In the genomic region with DNA sequence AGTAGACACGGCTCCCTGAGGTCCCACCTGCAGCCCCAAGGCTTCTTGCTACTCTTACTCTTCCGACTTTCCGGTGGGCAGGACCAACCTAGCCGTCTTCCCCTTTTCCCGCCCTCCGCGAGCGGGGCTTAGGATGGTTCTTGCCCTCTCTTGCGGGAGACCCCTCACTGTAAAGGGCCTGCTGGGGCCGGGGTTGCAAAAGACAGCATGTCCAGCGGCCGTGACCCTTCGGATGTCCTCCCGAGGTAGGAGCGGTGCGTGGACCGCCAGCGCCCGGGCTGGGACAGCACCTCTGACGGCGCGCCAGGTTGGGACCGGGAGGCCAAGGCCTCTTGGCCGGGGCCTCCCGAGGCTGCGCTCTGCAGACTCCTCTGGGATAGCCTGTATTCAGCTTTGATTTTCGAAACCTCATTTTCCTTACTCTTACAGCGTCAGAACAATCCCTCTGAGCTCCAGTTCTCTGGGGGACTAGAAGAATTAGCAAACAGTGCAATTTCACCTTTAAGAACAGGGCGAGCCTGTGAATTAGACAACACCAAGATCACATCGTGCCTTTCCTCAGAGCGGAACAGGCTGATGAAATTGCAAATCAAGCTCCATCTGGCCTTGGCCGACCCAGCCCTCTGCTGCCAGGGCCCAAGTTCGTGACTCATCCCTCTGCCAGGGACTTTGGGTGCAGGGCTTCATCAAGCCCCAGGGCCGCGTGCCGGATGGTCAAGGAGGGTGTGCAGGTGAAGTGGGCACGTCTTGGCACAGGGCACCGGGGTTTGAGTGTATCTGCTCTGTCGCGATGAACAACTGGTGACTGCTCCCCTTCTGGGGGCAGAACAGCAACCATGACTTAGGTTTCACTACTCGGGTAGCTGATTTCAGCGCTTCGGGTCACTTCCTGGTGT, we compare ENCODE assay signal across 8 cellular contexts. TPM values are rescaled to one million over a fixed set of nuclear protein-coding genes. Genes with fewer than 3 reads are reported as not detected.
A peak's percentile ranks its signal among the peaks of the same experiment; 100 is the strongest.
DNase-seq lines count a peak whose midpoint lies in the region; FAIRE-seq and TF ChIP-seq lines count a peak whose summit lies in the region.

No MANE protein-coding gene starts in this region.

- peak; percentile 72 for FAIRE-seq in GM12891 (lab: Jason Lieb, UNC)

- H3K27me3 ChIP-seq in KMS-11 (ENCODE audit: insufficient read depth, low read depth) (no peaks in the 10 kb centered on the region; the same call in 1 of the 2 replicates), dorsolateral prefrontal cortex (peaks cover 0 to 14% (median 0%) of the 10 kb centered on the region in 45 donors), mononuclear cell (ENCODE audit: insufficient read depth, low read length) (peaks cover 27% of the 10 kb centered on the region)

- H3K9me3 ChIP-seq in mononuclear cell (ENCODE audit: low read depth, low read length), result no peaks in the 10 kb centered on the region

- H2AFZ ChIP-seq in KMS-11 (ENCODE audit: low read depth), result peak overlapping the region; percentile 89

- peak overlapping the region; percentile 75 for H3K4me2 ChIP-seq in KMS-11

- H3K4me3 ChIP-seq in KMS-11 (IDR thresholded peaks at IDR 0.05; ENCODE audit: insufficient read depth, low read depth, low read length), result no peak overlapping the region
- peak overlapping the region; percentile 53 to 87 (median 70) for H3K4me3 ChIP-seq in dorsolateral prefrontal cortex
- H3K4me3 ChIP-seq in mononuclear cell (ENCODE audit: low read length), result peak overlapping the region; percentile 52

- peak; percentile 21 for DNase-seq in GM12891 (ENCODE audit: insufficient read length, low spot score)
- no peak for DNase-seq in dorsolateral prefrontal cortex
- no peak for DNase-seq in DMS79 treated with DMSO at 0.1 percent for 48 hours (lab: John Stamatoyannopoulos, UW)
- DNase-seq in NCI-H1417 treated with DMSO at 0.1 percent for 48 hours (lab: John Stamatoyannopoulos, UW), result no peak
- no peak for DNase-seq in NCI-H69 (lab: John Stamatoyannopoulos, UW)
- no peak for DNase-seq in NCI-H2196 (lab: John Stamatoyannopoulos, UW; ENCODE audit: unreplicated experiment)

- H3K9ac ChIP-seq in KMS-11, result peak overlapping the region; percentile 44; the same call in 1 of the 2 replicates

- H3K27ac ChIP-seq in KMS-11 (no peak overlapping the region), dorsolateral prefrontal cortex (peak overlapping the region in 1 of 59 donors; percentile 28)

- TF ChIP-seq CTCF in KMS-11 (conservative IDR thresholded peaks at IDR 0.05; ENCODE audit: low read depth, low read length) (no peak), dorsolateral prefrontal cortex (IDR thresholded peaks at IDR 0.05 in 54 of 56, conservative IDR thresholded peaks at IDR 0.05 in 2 of 56; ENCODE audit: low read depth in 1 of 56, partially characterized antibody in 56 of 56) (no peak)

- no peaks in the 10 kb centered on the region for H3K79me2 ChIP-seq in KMS-11 (ENCODE audit: insufficient read depth, low read depth)

- H3K4me1 ChIP-seq in KMS-11 (ENCODE audit: low read depth, poor library complexity, severe bottlenecking) (peaks cover 3% of the 10 kb centered on the region), mononuclear cell (ENCODE audit: insufficient read depth, low read length) (peaks cover 15% of the 10 kb centered on the region)

- no peak for TF ChIP-seq POLR2A in GM12891 (IDR thresholded peaks at IDR 0.05; ENCODE audit: low read depth, low read length)

- H4K20me1 ChIP-seq in KMS-11 (ENCODE audit: insufficient read depth), result no peaks in the 10 kb centered on the region

- no peaks in the 10 kb centered on the region for H3K36me3 ChIP-seq in KMS-11 (ENCODE audit: insufficient read depth)

- intact Hi-C loops in dorsolateral prefrontal cortex (cut with DNase I), result no loop called here

TF ChIP-seq in GM12891, 5 proteins besides CTCF, POLR2A, EP300 and RAD21:
- TF ChIP-seq SPI1 (IDR thresholded peaks at IDR 0.05; ENCODE audit: low read depth, low read length), result no peak
- TF ChIP-seq TAF1 (IDR thresholded peaks at IDR 0.05; ENCODE audit: low read depth, low read length), result no peak
- 0 out of 2 replicates have a peak, but pooled peaks have one; percentile 15 for TF ChIP-seq POU2F2 (IDR thresholded peaks at IDR 0.05; ENCODE audit: low read depth, low read length)
- no peak for TF ChIP-seq PAX5 (IDR thresholded peaks at IDR 0.05; ENCODE audit: insufficient read depth, low read length, severe bottlenecking)
- TF ChIP-seq POLR2AphosphoS5 (IDR thresholded peaks at IDR 0.05; ENCODE audit: low read depth, low read length), result no peak

RNA-seq across cellular contexts. Expression of a gene that starts 0.8 kb away (rescaled TPM):
- 0.94 TPM for polyA plus RNA-seq in GM12891 (2012; ENCODE audit: low read depth, missing spikeins)
- 1 to 10 TPM in 10 of 120 experiments, under 1 TPM in 109, not detected in 1; 0.13 to 2.5 (median 0.43) TPM for total RNA-seq in dorsolateral prefrontal cortex
- under 0.01 TPM for total RNA-seq in mononuclear cell

RNA-seq across cellular contexts. Expression of a gene that starts 58.4 kb away (rescaled TPM):
- 71.4 TPM for polyA plus RNA-seq in GM12891 (2012; ENCODE audit: low read depth, missing spikeins)
- total RNA-seq in dorsolateral prefrontal cortex (100 to 1,000 TPM in 75 of 120 experiments, 10 to 100 TPM in 45; 61.4 to 145 (median 105) TPM), mononuclear cell (198 TPM)

RNA-seq across cellular contexts. Expression of a gene that starts 58.9 kb away (rescaled TPM):
- polyA plus RNA-seq in GM12891 (2012; ENCODE audit: low read depth, missing spikeins), result 15.4 TPM
- total RNA-seq in dorsolateral prefrontal cortex (10 to 100 TPM; 26.2 to 53.3 (median 36.5) TPM), mononuclear cell (18.1 TPM)
